Comparison of ENCODE assay signal across 2 cellular contexts in the genomic region with DNA sequence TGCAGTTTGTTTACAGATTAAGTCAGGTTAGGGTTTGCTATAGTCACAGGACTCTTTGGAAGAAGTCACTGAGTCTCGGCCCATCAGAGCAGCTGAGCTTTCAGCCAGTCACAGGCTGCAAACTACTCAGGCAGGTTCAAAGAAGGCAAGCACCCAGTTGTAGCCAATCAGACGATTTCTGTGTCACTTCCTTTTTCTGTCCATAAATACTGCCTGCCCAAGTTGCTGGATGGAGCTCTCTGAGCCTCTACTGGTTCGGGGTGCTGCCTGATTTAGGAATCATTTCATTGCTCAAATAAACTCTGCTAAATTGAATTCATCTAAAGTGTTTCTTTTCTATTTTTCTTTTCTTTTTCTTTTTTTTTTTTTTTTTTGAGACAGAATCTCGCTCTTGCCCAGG.
TF ChIP-seq lines count a peak whose summit lies in the region.

No MANE protein-coding gene starts in this region.

TF ChIP-seq in K562, 482 proteins besides CTCF, POLR2A, EP300 and RAD21:
- TF ChIP-seq, protein P1, sequence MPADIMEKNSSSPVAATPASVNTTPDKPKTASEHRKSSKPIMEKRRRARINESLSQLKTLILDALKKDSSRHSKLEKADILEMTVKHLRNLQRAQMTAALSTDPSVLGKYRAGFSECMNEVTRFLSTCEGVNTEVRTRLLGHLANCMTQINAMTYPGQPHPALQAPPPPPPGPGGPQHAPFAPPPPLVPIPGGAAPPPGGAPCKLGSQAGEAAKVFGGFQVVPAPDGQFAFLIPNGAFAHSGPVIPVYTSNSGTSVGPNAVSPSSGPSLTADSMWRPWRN (IDR thresholded peaks at IDR 0.05; ENCODE audit: low read depth): no peak
- TF ChIP-seq MAFF (IDR thresholded peaks at IDR 0.05; ENCODE audit: low read length) (no peak), ZNF717 (CRISPR knock-in tag; IDR thresholded peaks at IDR 0.05) (no peak), ATF6 (CRISPR knock-in tag; IDR thresholded peaks at IDR 0.05) (no peak), SPI1 (IDR thresholded peaks at IDR 0.05; ENCODE audit: borderline replicate concordance, low read depth, low read length) (peak; percentile 89), PURB (CRISPR knock-in tag; IDR thresholded peaks at IDR 0.05; ENCODE audit: low read depth) (no peak), FOXM1 (IDR thresholded peaks at IDR 0.05; ENCODE audit: low read depth) (peak; percentile 43; the same call in 1 of the 2 replicates), FOXM1 (CRISPR knock-in tag; IDR thresholded peaks at IDR 0.05; ENCODE audit: low read depth) (no peak), XRCC5 (IDR thresholded peaks at IDR 0.05; ENCODE audit: low read depth, low read length) (no peak), ZNF124 (CRISPR knock-in tag; IDR thresholded peaks at IDR 0.05) (no peak), CBX2 (IDR thresholded peaks at IDR 0.05; ENCODE audit: insufficient read depth, low read length, poor library complexity, severe bottlenecking) (no peak), CHD2 (IDR thresholded peaks at IDR 0.05; ENCODE audit: low read depth, low read length) (no peak), ZNF3 (CRISPR knock-in tag; IDR thresholded peaks at IDR 0.05) (no peak)
- TF ChIP-seq, protein P2, sequence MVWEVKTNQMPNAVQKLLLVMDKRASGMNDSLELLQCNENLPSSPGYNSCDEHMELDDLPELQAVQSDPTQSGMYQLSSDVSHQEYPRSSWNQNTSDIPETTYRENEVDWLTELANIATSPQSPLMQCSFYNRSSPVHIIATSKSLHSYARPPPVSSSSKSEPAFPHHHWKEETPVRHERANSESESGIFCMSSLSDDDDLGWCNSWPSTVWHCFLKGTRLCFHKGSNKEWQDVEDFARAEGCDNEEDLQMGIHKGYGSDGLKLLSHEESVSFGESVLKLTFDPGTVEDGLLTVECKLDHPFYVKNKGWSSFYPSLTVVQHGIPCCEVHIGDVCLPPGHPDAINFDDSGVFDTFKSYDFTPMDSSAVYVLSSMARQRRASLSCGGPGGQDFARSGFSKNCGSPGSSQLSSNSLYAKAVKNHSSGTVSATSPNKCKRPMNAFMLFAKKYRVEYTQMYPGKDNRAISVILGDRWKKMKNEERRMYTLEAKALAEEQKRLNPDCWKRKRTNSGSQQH (CRISPR knock-in tag; IDR thresholded peaks at IDR 0.05): no peak
TF ChIP-seq in K562: peak in this region for 2.

TF ChIP-seq in HEK293T, 16 proteins besides CTCF, POLR2A, EP300 and RAD21:
- TF ChIP-seq FOXM1 (IDR thresholded peaks at IDR 0.05; ENCODE audit: borderline replicate concordance): no peak
- no peak for TF ChIP-seq FOXA1 (IDR thresholded peaks at IDR 0.05)
- TF ChIP-seq HDGF (IDR thresholded peaks at IDR 0.05; ENCODE audit: borderline replicate concordance): no peak
- no peak for TF ChIP-seq ZNF384 (IDR thresholded peaks at IDR 0.05)
- TF ChIP-seq FOXK2 (IDR thresholded peaks at IDR 0.05): no peak
- no peak for TF ChIP-seq LEF1 (IDR thresholded peaks at IDR 0.05; ENCODE audit: borderline replicate concordance)
- TF ChIP-seq BHLHE40 (IDR thresholded peaks at IDR 0.05; ENCODE audit: borderline replicate concordance): no peak
- TF ChIP-seq TARDBP (IDR thresholded peaks at IDR 0.05): no peak
- no peak for TF ChIP-seq SUZ12 (IDR thresholded peaks at IDR 0.05)
- no peak for TF ChIP-seq ELF4 (IDR thresholded peaks at IDR 0.05)
- no peak for TF ChIP-seq L3MBTL2 (conservative IDR thresholded peaks at IDR 0.05)
- TF ChIP-seq PKNOX1 (IDR thresholded peaks at IDR 0.05): no peak
- no peak for TF ChIP-seq ARNT (IDR thresholded peaks at IDR 0.05)
- no peak for TF ChIP-seq SP1 (IDR thresholded peaks at IDR 0.05)
